Comparison of ENCODE assay signal across 8 cellular contexts in the genomic region with DNA sequence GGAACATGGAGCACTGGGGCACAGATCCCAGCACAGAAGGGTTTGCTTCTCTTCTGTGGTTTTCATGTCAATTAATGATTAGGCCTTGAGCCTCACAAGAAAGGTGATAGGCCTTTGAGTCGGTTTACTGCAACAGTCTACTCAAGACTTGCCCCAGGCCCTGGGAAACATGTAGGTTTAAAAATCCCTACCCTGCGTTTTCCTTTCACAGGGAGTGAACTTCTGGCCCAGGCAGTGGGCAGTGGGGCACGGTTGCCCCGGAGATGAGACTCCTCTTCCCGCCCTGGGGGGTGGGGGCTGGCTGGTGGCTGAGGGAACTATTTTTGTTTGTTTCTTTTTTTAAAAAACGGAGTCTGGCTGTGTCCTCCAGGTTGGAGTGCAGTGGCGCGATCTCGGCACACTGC. TPM values are rescaled to one million over a fixed set of nuclear protein-coding genes. Genes with fewer than 3 reads are reported as not detected.
DNase-seq lines count a peak whose midpoint lies in the region; ATAC-seq and TF ChIP-seq lines count a peak whose summit lies in the region.

No MANE protein-coding gene starts in this region.

- H3K9me3 Mint-ChIP-seq in CD4-positive, alpha-beta T cell, result no peaks in the 10 kb centered on the region

- no peak for ATAC-seq in CD4-positive, alpha-beta T cell (ENCODE audit: poor library complexity)
- ATAC-seq in HG03039 (IDR thresholded peaks at IDR 0.05; ENCODE audit: unreplicated experiment) (no peak), HG03457 (IDR thresholded peaks at IDR 0.05; ENCODE audit: unreplicated experiment) (no peak)

- H3F3A ChIP-seq in MM.1S (ENCODE audit: insufficient read depth, low read length) (no peaks in the 10 kb centered on the region), neural cell (ENCODE audit: insufficient read depth, low read length, poor library complexity, severe bottlenecking) (peaks cover 6% of the 10 kb centered on the region)

- no peaks in the 10 kb centered on the region for H3K36me3 Mint-ChIP-seq in CD4-positive, alpha-beta T cell (ENCODE audit: low read depth)

- no peaks in the 10 kb centered on the region for H3K9me3 ChIP-seq in CD4-positive, alpha-beta T cell (ENCODE audit: control insufficient read depth, low read length)
- H3K9me3 ChIP-seq in MM.1S (replicated peaks; ENCODE audit: insufficient read depth, low read length) (no peaks in the 10 kb centered on the region), neural cell (ENCODE audit: low read length) (no peaks in the 10 kb centered on the region)

- H3K4me2 ChIP-seq in MM.1S (ENCODE audit: low read depth, low read length), result peak overlapping the region; percentile 34; the same call in 1 of the 2 replicates
- no peak overlapping the region for H3K4me2 ChIP-seq in neural cell (ENCODE audit: low read length)

- intact Hi-C loops in CD4-positive, alpha-beta T cell (cut with DNase I, micrococcal nuclease), result loop anchor here (2.0 to 5.0 kb wide), 6 partner anchors 57 to 783 kb away; a partner anchor contains a TSS
- intact Hi-C loops in dorsolateral prefrontal cortex (cut with DNase I), result loop anchor here (2.0 to 5.0 kb wide), 6 partner anchors 48 to 108 kb away; no protein-coding TSS in a partner anchor

- TF ChIP-seq CTCF in CD4-positive, alpha-beta T cell (IDR thresholded peaks at IDR 0.05), result no peak
- TF ChIP-seq CTCF in MM.1S (IDR thresholded peaks at IDR 0.05; ENCODE audit: low read length) (no peak), dorsolateral prefrontal cortex (IDR thresholded peaks at IDR 0.05 in 54 of 56, conservative IDR thresholded peaks at IDR 0.05 in 2 of 56; ENCODE audit: low read depth in 1 of 56, partially characterized antibody in 56 of 56) (no peak), neural cell (IDR thresholded peaks at IDR 0.05; ENCODE audit: poor library complexity, severe bottlenecking) (no peak)

- H3K4me3 ChIP-seq in MM.1S (ENCODE audit: low read length) (peak overlapping the region; percentile 41), dorsolateral prefrontal cortex (peak overlapping the region; percentile 15 to 99 (median 85)), neural cell (ENCODE audit: low read length) (peak overlapping the region; percentile 98)

- H4K20me1 ChIP-seq in MM.1S (ENCODE audit: insufficient read depth, low read length) (no peaks in the 10 kb centered on the region), neural cell (ENCODE audit: insufficient read depth) (no peaks in the 10 kb centered on the region)

- no peak for TF ChIP-seq EP300 in neural cell (conservative IDR thresholded peaks at IDR 0.05; ENCODE audit: poor library complexity, severe bottlenecking)

- no peak for TF ChIP-seq RAD21 in neural cell (conservative IDR thresholded peaks at IDR 0.05)

- no peak for DNase-seq in CD4-positive, alpha-beta T cell
- DNase-seq in MM.1S (no peak), dorsolateral prefrontal cortex (no peak), DMS114 treated with DMSO at 0.1 percent for 48 hours (lab: John Stamatoyannopoulos, UW; ENCODE audit: unreplicated experiment) (no peak), GM03348 (ENCODE audit: low spot score) (no peak)

- no peaks in the 10 kb centered on the region for H3K27me3 ChIP-seq in CD4-positive, alpha-beta T cell (ENCODE audit: control insufficient read depth, insufficient read depth, low read length)
- H3K27me3 ChIP-seq in MM.1S (replicated peaks; ENCODE audit: insufficient read depth, low read length) (no peaks in the 10 kb centered on the region), dorsolateral prefrontal cortex (peaks cover 0 to 8% (median 0%) of the 10 kb centered on the region in 45 donors), neural cell (ENCODE audit: insufficient read depth, low read depth, low read length) (peaks cover 4% of the 10 kb centered on the region)

- peaks cover 14% of the 10 kb centered on the region for H3K4me1 Mint-ChIP-seq in CD4-positive, alpha-beta T cell (ENCODE audit: low read depth)

- H3K27ac ChIP-seq in CD4-positive, alpha-beta T cell (ENCODE audit: low read depth, low read length), result no peak overlapping the region
- no peak overlapping the region for H3K27ac ChIP-seq in MM.1S (ENCODE audit: low read length)
- peak overlapping the region in 52 of 59 donors; percentile 9 to 87 (median 75) for H3K27ac ChIP-seq in dorsolateral prefrontal cortex
- H3K27ac ChIP-seq in neural cell (ENCODE audit: low read length), result peak overlapping the region; percentile 71

- H3K9ac ChIP-seq in MM.1S (ENCODE audit: low read length) (no peak overlapping the region), neural cell (ENCODE audit: low read length) (peak overlapping the region; percentile 74)

- H3K27me3 Mint-ChIP-seq in CD4-positive, alpha-beta T cell, result no peaks in the 10 kb centered on the region

- no peak overlapping the region for H2AFZ ChIP-seq in MM.1S (ENCODE audit: low read length)
- H2AFZ ChIP-seq in neural cell (ENCODE audit: low read depth, low read length), result no peak overlapping the region

- no peaks in the 10 kb centered on the region for H3K4me1 ChIP-seq in MM.1S (ENCODE audit: low read length)

- H3K9me2 ChIP-seq in MM.1S (replicated peaks; ENCODE audit: insufficient read depth, low read length) (no peaks in the 10 kb centered on the region), neural cell (ENCODE audit: insufficient read depth, low read length) (no peaks in the 10 kb centered on the region)

- peak overlapping the region; percentile 74 for H3K27ac Mint-ChIP-seq in CD4-positive, alpha-beta T cell

- CTCF ChIA-PET in CD4-positive, alpha-beta T cell (lab: Charles Lee), result interaction anchor here (0.9 kb wide), 1 partner anchor 568 kb away, joined by 3 read pairs; no protein-coding TSS in a partner anchor

- POLR2A ChIA-PET in CD4-positive, alpha-beta T cell (lab: Charles Lee), result interaction anchor here (0.6 to 1.6 kb wide), 4 partner anchors 8 to 471 kb away, joined by 3 to 7 read pairs (median 4); no protein-coding TSS in a partner anchor

- H3K79me2 ChIP-seq in MM.1S (ENCODE audit: low read length) (0 out of 2 replicates have a peak, but pooled peaks cover 4% of the 10 kb centered on the region), neural cell (replicated peaks; ENCODE audit: insufficient read depth, low read length) (peaks cover 24% of the 10 kb centered on the region)

- H3K4me3 Mint-ChIP-seq in CD4-positive, alpha-beta T cell, result peak overlapping the region; percentile 90

- no peaks in the 10 kb centered on the region for H3K36me3 ChIP-seq in MM.1S (replicated peaks; ENCODE audit: insufficient read depth, low read length)
- no peaks in the 10 kb centered on the region for H3K36me3 ChIP-seq in neural cell (ENCODE audit: insufficient read depth, low read length)

TF ChIP-seq in neural cell, 6 proteins besides CTCF, POLR2A, EP300 and RAD21:
- TF ChIP-seq EZH2 (IDR thresholded peaks at IDR 0.05; ENCODE audit: borderline replicate concordance, insufficient read depth, low read length, poor library complexity, severe bottlenecking) (no peak), MXI1 (conservative IDR thresholded peaks at IDR 0.05; ENCODE audit: poor library complexity, severe bottlenecking) (no peak), POLR2AphosphoS5 (IDR thresholded peaks at IDR 0.05) (no peak), TAF1 (IDR thresholded peaks at IDR 0.05; ENCODE audit: low read depth) (no peak), SMC3 (conservative IDR thresholded peaks at IDR 0.05; ENCODE audit: poor library complexity) (no peak)
- TF ChIP-seq, protein P1, sequence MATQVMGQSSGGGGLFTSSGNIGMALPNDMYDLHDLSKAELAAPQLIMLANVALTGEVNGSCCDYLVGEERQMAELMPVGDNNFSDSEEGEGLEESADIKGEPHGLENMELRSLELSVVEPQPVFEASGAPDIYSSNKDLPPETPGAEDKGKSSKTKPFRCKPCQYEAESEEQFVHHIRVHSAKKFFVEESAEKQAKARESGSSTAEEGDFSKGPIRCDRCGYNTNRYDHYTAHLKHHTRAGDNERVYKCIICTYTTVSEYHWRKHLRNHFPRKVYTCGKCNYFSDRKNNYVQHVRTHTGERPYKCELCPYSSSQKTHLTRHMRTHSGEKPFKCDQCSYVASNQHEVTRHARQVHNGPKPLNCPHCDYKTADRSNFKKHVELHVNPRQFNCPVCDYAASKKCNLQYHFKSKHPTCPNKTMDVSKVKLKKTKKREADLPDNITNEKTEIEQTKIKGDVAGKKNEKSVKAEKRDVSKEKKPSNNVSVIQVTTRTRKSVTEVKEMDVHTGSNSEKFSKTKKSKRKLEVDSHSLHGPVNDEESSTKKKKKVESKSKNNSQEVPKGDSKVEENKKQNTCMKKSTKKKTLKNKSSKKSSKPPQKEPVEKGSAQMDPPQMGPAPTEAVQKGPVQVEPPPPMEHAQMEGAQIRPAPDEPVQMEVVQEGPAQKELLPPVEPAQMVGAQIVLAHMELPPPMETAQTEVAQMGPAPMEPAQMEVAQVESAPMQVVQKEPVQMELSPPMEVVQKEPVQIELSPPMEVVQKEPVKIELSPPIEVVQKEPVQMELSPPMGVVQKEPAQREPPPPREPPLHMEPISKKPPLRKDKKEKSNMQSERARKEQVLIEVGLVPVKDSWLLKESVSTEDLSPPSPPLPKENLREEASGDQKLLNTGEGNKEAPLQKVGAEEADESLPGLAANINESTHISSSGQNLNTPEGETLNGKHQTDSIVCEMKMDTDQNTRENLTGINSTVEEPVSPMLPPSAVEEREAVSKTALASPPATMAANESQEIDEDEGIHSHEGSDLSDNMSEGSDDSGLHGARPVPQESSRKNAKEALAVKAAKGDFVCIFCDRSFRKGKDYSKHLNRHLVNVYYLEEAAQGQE (IDR thresholded peaks at IDR 0.05; ENCODE audit: borderline replicate concordance), result no peak

RNA-seq across cellular contexts. Expression of a gene that starts 0.6 kb away (rescaled TPM):
- total RNA-seq in CD4-positive, alpha-beta T cell, result 10 to 100 TPM; 87.7 to 94.6 TPM
- 100 to 1,000 TPM in 2 of 120 experiments, 10 to 100 TPM in 118; 12.1 to 112 (median 36.5) TPM for total RNA-seq in dorsolateral prefrontal cortex
- 15.5 and 16.3 TPM in 2 replicates for polyA plus RNA-seq in neural cell
- 34.1 and 40.7 TPM in 2 replicates for polyA minus RNA-seq in neural cell

Comparison
In these comparisons a context has a peak if more than half of its experiments do, and no peak if none do; other contexts are left out.
1. H3K27ac ChIP-seq: peak in dorsolateral prefrontal cortex (52 of 59) and neural cell (single experiment); none in CD4-positive, alpha-beta T cell (single experiment) and MM.1S (single experiment).
2. H3K4me3 ChIP-seq: peak in every context shown above with its lines; median percentile 98 in neural cell; 85 in dorsolateral prefrontal cortex; 41 in MM.1S.